Comparison of ENCODE assay signal across 13 cellular contexts in the genomic region with DNA sequence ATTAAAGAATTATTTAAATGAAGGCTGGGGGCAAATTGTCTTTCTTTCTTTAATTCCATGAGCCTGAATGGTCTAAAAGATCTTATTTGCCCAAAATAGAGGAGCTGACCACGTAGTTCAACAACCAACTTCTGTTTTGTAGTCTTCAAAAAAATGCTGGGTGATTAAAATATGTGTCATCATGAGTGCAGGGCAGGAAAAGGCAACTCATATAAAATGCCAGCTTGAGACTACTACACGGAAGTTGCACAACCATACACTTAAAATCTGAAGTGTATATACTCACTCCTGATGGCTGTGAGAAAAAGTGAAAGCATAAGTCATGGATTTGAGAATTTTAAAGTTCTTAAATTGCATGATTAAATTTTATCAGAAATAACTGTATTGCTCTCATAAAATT.
DNase-seq lines count a peak whose midpoint lies in the region; ATAC-seq and TF ChIP-seq lines count a peak whose summit lies in the region.
"Had no signal": no experiment of that assay in that cellular context is flagged by ENCODE, and none has a peak within 500 bp of the region (broad histone marks: within the 10 kb centered on the region; RNA-seq: fewer than 3 reads in every experiment).

No MANE protein-coding gene starts in this region.

- TF ChIP-seq EP300 in upper lobe of left lung (IDR thresholded peaks at IDR 0.05), result no peak

- TF ChIP-seq POLR2A in upper lobe of left lung (IDR thresholded peaks at IDR 0.05), result no peak

- TF ChIP-seq CTCF in left ventricle myocardium inferior (IDR thresholded peaks at IDR 0.05; ENCODE audit: borderline replicate concordance) (no peak), upper lobe of left lung (IDR thresholded peaks at IDR 0.05) (no peak)

- peaks cover 7% of the 10 kb centered on the region for H3K4me1 ChIP-seq in left ventricle myocardium inferior
- peaks cover 19 to 28% (median 24%) of the 10 kb centered on the region in 4 donors for H3K4me1 ChIP-seq in upper lobe of left lung

- H3K27me3 ChIP-seq in left ventricle myocardium inferior (ENCODE audit: low read depth) (no peaks in the 10 kb centered on the region), upper lobe of left lung (no peaks in the 10 kb centered on the region)
- H3K27me3 ChIP-seq: adrenal gland, thyroid gland had no signal

- H3K27ac ChIP-seq in left ventricle myocardium inferior (replicated peaks) (no peak overlapping the region), upper lobe of left lung (peak overlapping the region in 2 of 4 donors; percentile 44 to 48)
- H3K27ac ChIP-seq: adrenal gland, thyroid gland had no signal

- no peak overlapping the region for H3K4me3 ChIP-seq in left ventricle myocardium inferior
- no peak overlapping the region for H3K4me3 ChIP-seq in upper lobe of left lung
- H3K4me3 ChIP-seq: adrenal gland, thyroid gland had no signal

- ATAC-seq in Right ventricle myocardium superior (ENCODE audit: poor library complexity) (peak; percentile 65), upper lobe of left lung (ENCODE audit: low FRiP score in 2 of 2) (peak; percentile 88 to 89), GM21390 (IDR thresholded peaks at IDR 0.05; ENCODE audit: unreplicated experiment) (no peak)
- ATAC-seq: CD8-positive, alpha-beta T cell had no signal

- WGBS in upper lobe of left lung, 2 donors, result 14 to 34% methylated on average over 2 of the region's 2 CpGs

- peaks cover 15% of the 10 kb centered on the region for H3K36me3 ChIP-seq in left ventricle myocardium inferior
- H3K36me3 ChIP-seq in upper lobe of left lung, result peaks cover 0 to 3% (median 0%) of the 10 kb centered on the region in 4 donors
- H3K36me3 ChIP-seq: adrenal gland, thyroid gland had no signal

- intact Hi-C loops in Right ventricle myocardium superior (cut with DNase I) (loop anchor here (10.0 kb wide), 1 partner anchor 575 kb away; no protein-coding TSS in a partner anchor), left ventricle myocardium inferior (cut with micrococcal nuclease) (no loop called here)

- DNase-seq in Right ventricle myocardium superior (no peak), left ventricle myocardium inferior (no peak), SIG-M5 (lab: John Stamatoyannopoulos, UW) (peak; percentile 74), fibroblast of the conjunctiva (ENCODE audit: low read depth) (peak; percentile 57), upper lobe of left lung (no peak), hippocampal formation (lab: John Stamatoyannopoulos, UW) (no peak), NCI-H1092 (lab: John Stamatoyannopoulos, UW) (no peak)
- DNase-seq: adrenal gland; CD8-positive, alpha-beta T cell; immature natural killer cell; NCI-H526; thyroid gland had no signal

- H3K9me3 ChIP-seq in left ventricle myocardium inferior (replicated peaks), result peaks cover 5% of the 10 kb centered on the region
- H3K9me3 ChIP-seq in upper lobe of left lung, result no peaks in the 10 kb centered on the region
- H3K9me3 ChIP-seq: adrenal gland, thyroid gland had no signal

Comparison
In these comparisons a context has a peak if more than half of its experiments do, and no peak if none do; other contexts are left out.
1. DNase-seq: peak in SIG-M5 (single experiment) and fibroblast of the conjunctiva (single experiment); none in Right ventricle myocardium superior (single experiment), left ventricle myocardium inferior (single experiment), upper lobe of left lung (0 of 2), hippocampal formation (0 of 2) and NCI-H1092 (single experiment).